In the genomic region with DNA sequence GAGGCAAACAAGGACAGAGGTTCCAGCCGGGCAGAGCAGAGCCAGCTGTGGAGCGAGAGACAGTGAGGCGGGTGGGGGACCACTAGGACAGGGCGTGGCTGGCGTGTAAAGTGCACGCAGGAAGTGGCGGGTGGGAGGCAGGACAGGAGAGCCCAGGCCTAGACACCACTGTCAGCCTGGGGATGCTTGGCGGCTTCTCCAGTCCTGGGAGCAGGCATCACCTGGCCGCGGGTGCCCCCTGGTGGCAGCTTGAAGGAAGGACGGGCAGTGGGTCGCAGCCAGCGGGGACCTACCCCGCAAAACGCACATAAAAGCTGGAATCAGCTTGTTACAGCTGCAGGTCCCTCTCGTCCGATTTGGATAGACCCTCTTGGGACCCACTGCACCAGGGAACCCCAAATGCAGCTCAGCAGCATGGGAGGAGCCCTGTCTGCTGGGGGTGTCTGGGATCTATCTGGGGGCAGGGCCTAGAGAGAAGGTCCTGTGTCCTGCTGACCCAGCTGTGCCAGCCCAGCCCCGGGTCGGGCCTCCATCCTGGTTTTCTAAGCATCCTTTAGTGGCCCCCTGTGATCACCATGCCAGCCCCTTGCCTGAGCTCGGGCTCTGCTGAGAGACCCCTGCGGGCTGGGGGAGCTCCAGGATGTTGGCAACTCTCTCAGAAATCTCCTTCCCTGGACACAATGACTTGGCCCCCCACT, we compare ENCODE assay signal across 1 cellular context.
A peak's percentile ranks its signal among the peaks of the same experiment; 100 is the strongest.
TF ChIP-seq lines count a peak whose summit lies in the region.

No MANE protein-coding gene starts in this region.

TF ChIP-seq in GM12878, 131 proteins besides CTCF, POLR2A, EP300 and RAD21 (continued from another document):
- peak; percentile 28; the same call in 1 of the 2 replicates for TF ChIP-seq IKZF1 (conservative IDR thresholded peaks at IDR 0.05)
- no peak for TF ChIP-seq PAX5 (IDR thresholded peaks at IDR 0.05; ENCODE audit: borderline replicate concordance, low read depth, low read length)
- TF ChIP-seq SMC3 (IDR thresholded peaks at IDR 0.05; ENCODE audit: borderline replicate concordance, low read length) = peak; percentile 98
- peak; percentile 48 for TF ChIP-seq RELA (IDR thresholded peaks at IDR 0.05; ENCODE audit: borderline replicate concordance, partially characterized antibody)
- 0 out of 2 replicates have a peak, but pooled peaks have one; percentile 40 for TF ChIP-seq SMARCA5 (IDR thresholded peaks at IDR 0.05)
- TF ChIP-seq ZNF207 (IDR thresholded peaks at IDR 0.05; ENCODE audit: borderline replicate concordance) = 0 out of 2 replicates have a peak, but pooled peaks have one; percentile 24
- no peak for TF ChIP-seq JUND (IDR thresholded peaks at IDR 0.05; ENCODE audit: low read depth, low read length)
